Comparison of ENCODE assay signal across 32 cellular contexts in the genomic region with DNA sequence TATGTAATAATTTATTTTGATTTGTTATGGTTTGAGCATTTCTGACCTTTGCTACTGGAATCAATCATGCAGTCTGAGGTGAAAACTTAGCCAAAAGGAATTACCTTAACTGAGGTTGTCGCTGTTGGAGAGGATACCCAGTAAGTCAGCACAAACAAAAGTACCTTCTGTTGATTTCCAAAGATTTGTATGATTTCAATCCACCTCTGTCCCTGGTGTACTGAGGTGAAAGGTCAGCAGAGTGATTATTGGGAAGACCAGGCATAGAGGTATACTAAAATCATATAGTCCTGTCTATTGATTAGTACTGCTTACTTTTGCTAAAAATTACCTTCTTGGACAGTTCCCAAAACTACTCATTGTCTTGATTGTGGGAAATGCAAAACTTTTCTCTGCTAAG. TPM values are rescaled to one million over a fixed set of nuclear protein-coding genes. Genes with fewer than 3 reads are reported as not detected.
DNase-seq lines count a peak whose midpoint lies in the region; ATAC-seq and TF ChIP-seq lines count a peak whose summit lies in the region.
"Had no signal": no experiment of that assay in that cellular context is flagged by ENCODE, and none has a peak within 500 bp of the region (broad histone marks: within the 10 kb centered on the region; RNA-seq: fewer than 3 reads in every experiment).

No MANE protein-coding gene starts in this region.

- TF ChIP-seq POLR2A in sigmoid colon (IDR thresholded peaks at IDR 0.05) (no peak), transverse colon (IDR thresholded peaks at IDR 0.05) (no peak)

- H3K9me3 ChIP-seq in left ventricle myocardium inferior (replicated peaks) (no peaks in the 10 kb centered on the region), sigmoid colon (no peaks in the 10 kb centered on the region), transverse colon (no peaks in the 10 kb centered on the region), SJCRH30 (replicated peaks) (no peaks in the 10 kb centered on the region)
- H3K9me3 ChIP-seq: adrenal gland, esophagus squamous epithelium, suprapubic skin had no signal

- H3K4me1 ChIP-seq in left ventricle myocardium inferior (peaks cover 83% of the 10 kb centered on the region), sigmoid colon (peaks cover 0 to 91% (median 84%) of the 10 kb centered on the region in 4 donors), transverse colon (peaks cover 26 to 57% (median 28%) of the 10 kb centered on the region in 4 donors), SJCRH30 (peaks cover 50% of the 10 kb centered on the region)

- TF ChIP-seq EP300 in sigmoid colon (IDR thresholded peaks at IDR 0.05): no peak
- TF ChIP-seq EP300 in transverse colon (IDR thresholded peaks at IDR 0.05; ENCODE audit: low read depth): no peak

- in situ Hi-C loops in transverse colon (cut with MboI; ENCODE audit: low pct_ligation_motif_present in 1 of 4, low pct_unique_long_range_greater_than_20kb in 1 of 4, low sequenced_read_pairs in 3 of 4): no loop called here

- no peak overlapping the region for H3K4me3 ChIP-seq in left ventricle myocardium inferior
- no peak overlapping the region for H3K4me3 ChIP-seq in dorsolateral prefrontal cortex
- H3K4me3 ChIP-seq in sigmoid colon: no peak overlapping the region
- H3K4me3 ChIP-seq in transverse colon: no peak overlapping the region
- H3K4me3 ChIP-seq in SJCRH30: no peak overlapping the region
- H3K4me3 ChIP-seq: adrenal gland, esophagus squamous epithelium, hepatocyte, suprapubic skin had no signal

- no peak for DNase-seq in left ventricle myocardium inferior
- DNase-seq in left ventricle myocardium superior: no peak
- DNase-seq in dorsolateral prefrontal cortex: no peak
- DNase-seq in sigmoid colon: no peak
- no peak for DNase-seq in transverse colon
- DNase-seq in SJCRH30: no peak
- DNase-seq: activated CD4-positive, alpha-beta T cell treated with anti-CD3 and anti-CD28 coated beads, Interleukin-2, amount 50 U/mL, for 1 hour; activated CD8-positive, alpha-beta memory T cell treated with anti-CD3 and anti-CD28 coated beads, Interleukin-2, amount 10 ng/mL, durations not matched to agents 7 days and 5 days; activated naive CD4-positive, alpha-beta T cell; activated T-cell treated with anti-CD3 and anti-CD28 coated beads, Interleukin-2, amount 50 U/mL, for 48 hours; adrenal gland; CD4-positive, alpha-beta memory T cell; DMS 273 treated with DMSO at 0.1 percent for 48 hours; endodermal cell; esophagus squamous epithelium; foreskin melanocyte; H9; left colon; natural killer cell; NCI-H1092 treated with DMSO at 0.1 percent for 48 hours; NCI-H187 treated with DMSO at 0.1 percent for 48 hours; NCI-H524 treated with DMSO at 0.1 percent for 48 hours; occipital lobe; PC-3; SHP77 treated with DMSO at 0.1 percent for 48 hours; stimulated activated CD4-positive, alpha-beta T cell treated with anti-CD3 and anti-CD28 coated beads, Interleukin-4, amount 100 ng/mL, for 24 hours; T1000 had no signal

- peak overlapping the region; percentile 85 for H3K27ac ChIP-seq in left ventricle myocardium inferior (replicated peaks)
- peak overlapping the region in 40 of 59 donors; percentile 1 to 99 (median 95) for H3K27ac ChIP-seq in dorsolateral prefrontal cortex
- H3K27ac ChIP-seq in sigmoid colon: peak overlapping the region; percentile 79 to 90 (median 87)
- H3K27ac ChIP-seq in transverse colon: peak overlapping the region in 3 of 4 donors; percentile 75 to 81 (median 80)
- no peak overlapping the region for H3K27ac ChIP-seq in SJCRH30
- H3K27ac ChIP-seq: adrenal gland, hepatocyte, suprapubic skin had no signal

- TF ChIP-seq CTCF in left ventricle myocardium inferior (IDR thresholded peaks at IDR 0.05; ENCODE audit: borderline replicate concordance) (no peak), dorsolateral prefrontal cortex (IDR thresholded peaks at IDR 0.05 in 54 of 56, conservative IDR thresholded peaks at IDR 0.05 in 2 of 56; ENCODE audit: low read depth in 1 of 56, partially characterized antibody in 56 of 56) (no peak), sigmoid colon (IDR thresholded peaks at IDR 0.05) (no peak), transverse colon (IDR thresholded peaks at IDR 0.05) (no peak)

- H3K36me3 ChIP-seq in left ventricle myocardium inferior (no peaks in the 10 kb centered on the region), sigmoid colon (no peaks in the 10 kb centered on the region), transverse colon (no peaks in the 10 kb centered on the region), SJCRH30 (no peaks in the 10 kb centered on the region)
- H3K36me3 ChIP-seq: adrenal gland, esophagus squamous epithelium, suprapubic skin had no signal

- intact Hi-C loops in left ventricle myocardium inferior (cut with micrococcal nuclease): no loop called here
- intact Hi-C loops in left ventricle myocardium superior (cut with micrococcal nuclease): no loop called here
- intact Hi-C loops in dorsolateral prefrontal cortex (cut with DNase I): no loop called here
- intact Hi-C loops in sigmoid colon (cut with DNase I): no loop called here
- intact Hi-C loops in transverse colon (cut with DNase I; ENCODE audit: low total_unique reads): no loop called here

- WGBS in sigmoid colon, 2 donors: 91 to 95% methylated on average over 1 of the region's 1 CpG
- WGBS in transverse colon (ENCODE audit: low coverage in 1 of 2), 2 donors: 67 to 88% methylated on average over 1 of the region's 1 CpG

- H3K27me3 ChIP-seq in left ventricle myocardium inferior (ENCODE audit: low read depth) (no peaks in the 10 kb centered on the region), dorsolateral prefrontal cortex (no peaks in the 10 kb centered on the region), sigmoid colon (no peaks in the 10 kb centered on the region), transverse colon (no peaks in the 10 kb centered on the region), SJCRH30 (no peaks in the 10 kb centered on the region)
- H3K27me3 ChIP-seq: adrenal gland, esophagus squamous epithelium, hepatocyte, suprapubic skin had no signal

- ATAC-seq in left ventricle myocardium superior: no peak
- ATAC-seq in activated CD4-positive, CD25-positive, alpha-beta regulatory T cell treated with anti-CD3 and anti-CD28 coated beads, Interleukin-2, amount 50 U/mL, for 24 hours: no peak
- ATAC-seq in GM21825 (IDR thresholded peaks at IDR 0.05; ENCODE audit: unreplicated experiment): no peak
- ATAC-seq: activated CD8-positive, alpha-beta memory T cell treated with anti-CD3 and anti-CD28 coated beads, Interleukin-2, amount 10 ng/mL, durations not matched to agents 7 days and 5 days; left colon; natural killer cell; PC-3; stimulated activated effector memory CD8-positive, alpha-beta T cell treated with anti-CD3 and anti-CD28 coated beads, Interleukin-12 subunit alpha, Interleukin-12 subunit beta, amount 100 ng/mL, for 72 hours had no signal

RNA-seq across cellular contexts. Expression of a gene that starts 32.8 kb away (rescaled TPM):
- total RNA-seq in left ventricle myocardium inferior (27.5 TPM), left ventricle myocardium superior (30.3 TPM), dorsolateral prefrontal cortex (100 to 1,000 TPM in 119 of 120 experiments, 10 to 100 TPM in 1; 95.5 to 189 (median 149) TPM), sigmoid colon (10 to 100 TPM; 30.9 to 47.1 (median 43.4) TPM), transverse colon (10 to 100 TPM in 2 of 4 donors, 1 to 10 TPM in 2; 7.0 to 16.8 (median 12.1) TPM)
- 1 to 10 TPM in 2 of 3 donors, under 1 TPM in 1; 0.92 to 5.6 (median 1.2) TPM for polyA plus RNA-seq in sigmoid colon
- 5.3 and 5.6 TPM in 2 replicates for total RNA-seq in SJCRH30 (2014; rRNA removed; shearing (Covaris generic))
